Comparison of ENCODE assay signal across 7 cellular contexts in the genomic region with DNA sequence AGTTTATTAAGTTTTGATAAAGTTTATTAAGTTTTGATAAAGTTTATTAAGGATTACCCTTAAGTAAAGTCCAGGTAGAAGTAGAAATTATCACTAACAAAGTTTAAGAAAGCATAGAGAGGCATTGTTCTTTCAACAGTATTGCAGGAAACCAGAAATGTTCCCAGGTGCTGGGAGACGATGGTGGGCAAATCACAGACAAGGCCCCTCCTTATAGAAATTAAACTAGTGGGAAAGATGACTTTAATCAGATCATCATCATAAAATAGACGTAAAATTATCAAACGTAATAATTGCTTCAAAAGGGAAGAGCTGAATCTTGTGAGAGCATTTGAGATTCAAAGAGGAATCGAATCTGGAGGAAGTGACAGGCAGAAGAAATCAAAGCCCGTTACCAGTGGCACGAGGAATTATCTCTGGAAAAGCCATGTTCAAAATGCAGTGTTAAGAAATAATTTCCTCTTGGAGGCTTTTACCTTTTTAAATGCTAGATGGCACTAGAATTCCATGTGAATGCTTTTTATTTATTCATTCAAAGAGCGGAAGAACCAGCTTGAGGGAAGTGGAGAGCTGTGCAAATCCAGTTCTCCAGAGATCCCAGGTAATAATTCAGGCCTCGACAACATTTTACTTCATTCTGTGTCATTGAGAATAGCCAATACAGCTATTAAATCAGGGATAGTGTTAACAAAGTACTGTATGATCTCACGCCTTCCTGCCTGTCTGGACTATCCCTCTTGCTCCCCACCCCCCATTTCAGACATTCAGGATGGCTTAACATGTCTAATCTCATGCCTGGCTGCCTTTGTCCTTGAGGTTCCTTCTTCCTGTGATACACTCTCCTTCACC. TPM values are rescaled to one million over a fixed set of nuclear protein-coding genes. Genes with fewer than 3 reads are reported as not detected.
DNase-seq lines count a peak whose midpoint lies in the region; ATAC-seq and TF ChIP-seq lines count a peak whose summit lies in the region.

No MANE protein-coding gene starts in this region.

- H3K4me3 ChIP-seq in esophagus squamous epithelium: peak overlapping the region; percentile 87 to 93 (median 90)

- H3K27me3 Mint-ChIP-seq in T-helper 17 cell: no peaks in the 10 kb centered on the region
- peaks cover 38% of the 10 kb centered on the region for H3K27me3 Mint-ChIP-seq in nephron progenitor cell (ENCODE audit: low read depth, poor library complexity)

- H3K27ac ChIP-seq in esophagus squamous epithelium: peak overlapping the region; percentile 92 to 96 (median 96)

- DNase-seq in DMS79 treated with DMSO at 0.1 percent for 48 hours (lab: John Stamatoyannopoulos, UW) (peak; percentile 56), T-helper 17 cell (no peak), esophagus squamous epithelium (lab: John Stamatoyannopoulos, UW) (no peak), nephron progenitor cell (no peak)

- H3K4me3 Mint-ChIP-seq in T-helper 17 cell (peak overlapping the region; percentile 39), nephron progenitor cell (peak overlapping the region; percentile 98)

- intact Hi-C loops in esophagus squamous epithelium (cut with DNase I): loop anchor here (2.0 to 10.0 kb wide), 2 partner anchors 71 to 401 kb away; a partner anchor contains a TSS

- no peaks in the 10 kb centered on the region for H3K9me3 Mint-ChIP-seq in nephron progenitor cell

- H3K27ac Mint-ChIP-seq in T-helper 17 cell (peak overlapping the region; percentile 97), nephron progenitor cell (peak overlapping the region; percentile 64)

- ATAC-seq in T-helper 17 cell: no peak
- ATAC-seq in HG02610 (IDR thresholded peaks at IDR 0.05; ENCODE audit: unreplicated experiment): no peak
- ATAC-seq in HG03045 (IDR thresholded peaks at IDR 0.05; ENCODE audit: unreplicated experiment): no peak

- no peaks in the 10 kb centered on the region for H3K9me3 ChIP-seq in T-helper 17 cell (ENCODE audit: control insufficient read depth, low read length, poor library complexity, severe bottlenecking)
- no peaks in the 10 kb centered on the region for H3K9me3 ChIP-seq in esophagus squamous epithelium

- H3K4me1 Mint-ChIP-seq in T-helper 17 cell (peaks cover 37% of the 10 kb centered on the region), nephron progenitor cell (peaks cover 43% of the 10 kb centered on the region)

- H3K36me3 Mint-ChIP-seq in T-helper 17 cell (ENCODE audit: low read depth) (no peaks in the 10 kb centered on the region), nephron progenitor cell (ENCODE audit: low read depth) (no peaks in the 10 kb centered on the region)

- H3K4me1 ChIP-seq in esophagus squamous epithelium: peaks cover 5 to 73% (median 27%) of the 10 kb centered on the region in 3 donors

- no peak for TF ChIP-seq POLR2A in esophagus squamous epithelium (IDR thresholded peaks at IDR 0.05)

- no peaks in the 10 kb centered on the region for H3K27me3 ChIP-seq in esophagus squamous epithelium

- no peaks in the 10 kb centered on the region for H3K36me3 ChIP-seq in esophagus squamous epithelium

- TF ChIP-seq CTCF in LNCAP (IDR thresholded peaks at IDR 0.05) (peak; percentile 59), esophagus squamous epithelium (IDR thresholded peaks at IDR 0.05) (peak in 5 of 6 experiments; percentile 17 to 49 (median 34)), nephron progenitor cell (IDR thresholded peaks at IDR 0.05) (no peak)

- 14 to 32% methylated on average over 9 of the region's 9 CpGs for WGBS in esophagus squamous epithelium, 2 donors

RNA-seq across cellular contexts. Expression of a gene that starts 1.0 kb away (rescaled TPM):
- total RNA-seq in T-helper 17 cell (10 to 100 TPM; 24.6 to 26.2 TPM), esophagus squamous epithelium (10 to 100 TPM; 16.7 to 38.4 (median 25.6) TPM)

RNA-seq across cellular contexts. Expression of a gene that starts 44.5 kb away (rescaled TPM):
- total RNA-seq in T-helper 17 cell: 10 to 100 TPM; 10.7 to 22.8 TPM
- total RNA-seq in esophagus squamous epithelium: 1 to 10 TPM; 2.5 to 6.1 (median 4.1) TPM
